ENCODE assay signal across 21 cellular contexts in the genomic region with DNA sequence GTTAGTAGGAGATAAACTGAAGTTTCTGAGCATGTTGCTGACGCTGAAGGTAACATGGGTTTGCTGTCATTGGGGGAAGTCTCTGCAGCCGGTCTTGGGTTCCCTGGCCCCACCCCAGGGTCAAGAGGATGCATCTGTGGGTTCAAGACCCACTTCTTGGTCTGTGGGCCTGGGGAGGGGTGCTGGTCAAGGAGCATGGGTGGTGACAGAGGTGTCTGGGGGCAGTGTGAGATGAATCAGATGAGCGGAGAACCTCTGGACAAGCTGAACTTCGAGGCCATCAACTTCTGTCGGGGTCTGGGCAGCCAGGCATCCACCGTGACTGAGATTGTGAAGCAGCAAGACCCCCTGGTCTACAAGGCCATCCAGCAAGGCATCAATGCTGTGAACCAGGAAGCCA. TPM values are rescaled to one million over a fixed set of nuclear protein-coding genes. Genes with fewer than 3 reads are reported as not detected.
DNase-seq lines count a peak whose midpoint lies in the region; ATAC-seq and TF ChIP-seq lines count a peak whose summit lies in the region.
"Had no signal": no experiment of that assay in that cellular context is flagged by ENCODE, and none has a peak within 500 bp of the region (broad histone marks: within the 10 kb centered on the region; RNA-seq: fewer than 3 reads in every experiment).

No MANE protein-coding gene starts in this region.

- H2BK5ac ChIP-seq in neuronal stem cell (ENCODE audit: low read length) = no peak overlapping the region

- no peak overlapping the region for H3K14ac ChIP-seq in neuronal stem cell (ENCODE audit: low read length)

- DNase-seq in coronary artery (ENCODE audit: low spot score) = peak; percentile 69
- peak; percentile 15 for DNase-seq in islet precursor cell
- no peak for DNase-seq in neuronal stem cell (ENCODE audit: low spot score)
- no peak for DNase-seq in PC-9
- DNase-seq: 8988T; ACHN; BE2C; C1 segment of cervical spinal cord; CD4-positive, alpha-beta memory T cell; CD4-positive, CD25-positive, alpha-beta regulatory T cell; CD8-positive, alpha-beta memory T cell; COR-L47; DMS 273 treated with DMSO at 0.1 percent for 48 hours; DMS79 treated with DMSO at 0.1 percent for 48 hours; GF-D8 had no signal

- H3K23ac ChIP-seq in neuronal stem cell (ENCODE audit: low read depth, low read length, poor library complexity) = no peak overlapping the region

- no peak overlapping the region for H2AK5ac ChIP-seq in neuronal stem cell (ENCODE audit: low read depth, low read length)

- intact Hi-C loops in PC-9 (cut with micrococcal nuclease; ENCODE audit: unreplicated experiment) = no loop called here

- H3K79me2 ChIP-seq in PC-9 (ENCODE audit: low read depth) = no peaks in the 10 kb centered on the region

- H3K9ac ChIP-seq in neuronal stem cell (ENCODE audit: low read depth, low read length, poor library complexity) = peak overlapping the region; percentile 61
- H3K9ac ChIP-seq: BLaER1 had no signal

- H2BK12ac ChIP-seq in neuronal stem cell (ENCODE audit: low read length) = no peak overlapping the region

- no peaks in the 10 kb centered on the region for H4K20me1 ChIP-seq in PC-9 (ENCODE audit: insufficient read depth)
- H4K20me1 ChIP-seq: BLaER1 had no signal

- no peak overlapping the region for H3K4me2 ChIP-seq in neuronal stem cell (ENCODE audit: insufficient read depth, low read length, poor library complexity, severe bottlenecking)
- H3K4me2 ChIP-seq in PC-9 = no peak overlapping the region
- H3K4me2 ChIP-seq: BLaER1 had no signal

- H3K27ac ChIP-seq in coronary artery (no peak overlapping the region), neuronal stem cell (replicated peaks; ENCODE audit: low read length) (no peak overlapping the region), PC-9 (no peak overlapping the region)
- H3K27ac ChIP-seq: BLaER1 had no signal

- H2BK15ac ChIP-seq in neuronal stem cell (ENCODE audit: low read length) = no peak overlapping the region

- no peaks in the 10 kb centered on the region for H3K4me1 ChIP-seq in neuronal stem cell (ENCODE audit: control insufficient read depth in 2 of 2, insufficient read depth in 1 of 2, low read depth in 1 of 2, low read length in 2 of 2)
- no peaks in the 10 kb centered on the region for H3K4me1 ChIP-seq in PC-9 (replicated peaks; ENCODE audit: insufficient read depth)
- H3K4me1 ChIP-seq: BE2C had no signal

- no peak overlapping the region for H4K91ac ChIP-seq in neuronal stem cell (ENCODE audit: low read depth, low read length, poor library complexity)

- no peak overlapping the region for H2AFZ ChIP-seq in neuronal stem cell (ENCODE audit: low read length)
- H2AFZ ChIP-seq in PC-9 = no peak overlapping the region

- H4K8ac ChIP-seq in neuronal stem cell (ENCODE audit: low read depth, low read length) = no peak overlapping the region

- no TSS peak for BruUV-seq in PC-9 (replicated peaks; lab: Mats Ljungman, UMichigan)

- POLR2A ChIA-PET in PC-9 (lab: Charles Lee; ENCODE audit: unreplicated experiment) = no interaction called here

- TF ChIP-seq CTCF in coronary artery (IDR thresholded peaks at IDR 0.05) (no peak), PC-9 (conservative IDR thresholded peaks at IDR 0.05) (no peak)

- CTCF ChIA-PET in PC-9 (lab: Charles Lee) = no interaction called here

- no peak overlapping the region for H3K18ac ChIP-seq in neuronal stem cell (ENCODE audit: low read length)

- no CpG with 5 or more reads among the region's 6 CpGs for WGBS in neuronal stem cell (ENCODE audit: extremely low coverage in 2 of 2, insufficient read length in 2 of 2, insufficient replicate concordance in 1 of 2), 2 donors

- H3K79me1 ChIP-seq in neuronal stem cell (ENCODE audit: low read depth, low read length) = no peaks in the 10 kb centered on the region

- ATAC-seq in GM21381 (IDR thresholded peaks at IDR 0.05; ENCODE audit: unreplicated experiment) = no peak
- no peak for ATAC-seq in HG02870 (IDR thresholded peaks at IDR 0.05; ENCODE audit: unreplicated experiment)

- H3K4me3 ChIP-seq in coronary artery (no peak overlapping the region), neuronal stem cell (ENCODE audit: low read length in 2 of 2) (peak overlapping the region in 1 of 2 donors; percentile 33), PC-9 (no peak overlapping the region)
- H3K4me3 ChIP-seq: BLaER1 had no signal

- H3F3A ChIP-seq in PC-9 (ENCODE audit: insufficient read depth, low read depth) = no peaks in the 10 kb centered on the region

- H3K4ac ChIP-seq in neuronal stem cell (ENCODE audit: low read length) = no peak overlapping the region

- H3K9me2 ChIP-seq in PC-9 (ENCODE audit: insufficient read depth) = no peaks in the 10 kb centered on the region

- peaks cover 40 to 53% of the 10 kb centered on the region in 2 donors for H3K9me3 ChIP-seq in neuronal stem cell (replicated peaks in 1 of 2; ENCODE audit: control insufficient read depth in 2 of 2, insufficient read depth in 1 of 2, low read depth in 1 of 2, low read length in 2 of 2)
- no peaks in the 10 kb centered on the region; the same call in 1 of the 2 replicates for H3K9me3 ChIP-seq in PC-9 (ENCODE audit: insufficient read depth, low read depth)

- H3K27me3 ChIP-seq in neuronal stem cell (ENCODE audit: control insufficient read depth in 3 of 3, insufficient read depth in 3 of 3, low read depth in 1 of 3, low read length in 3 of 3) (no peaks in the 10 kb centered on the region), PC-9 (ENCODE audit: insufficient read depth, low read depth) (0 out of 2 replicates have a peak, but pooled peaks cover 2% of the 10 kb centered on the region)
- H3K27me3 ChIP-seq: BE2C, BLaER1 had no signal

- peaks cover 2 to 15% of the 10 kb centered on the region in 2 donors for H3K36me3 ChIP-seq in neuronal stem cell (replicated peaks in 1 of 2; ENCODE audit: control insufficient read depth in 2 of 2, insufficient read depth in 2 of 2, low read length in 2 of 2)
- H3K36me3 ChIP-seq in PC-9 (ENCODE audit: low read depth) = no peaks in the 10 kb centered on the region
- H3K36me3 ChIP-seq: BE2C had no signal

- no peak overlapping the region for H2BK120ac ChIP-seq in neuronal stem cell (ENCODE audit: low read depth, low read length)

RNA-seq across cellular contexts. Expression of gene ACSBG2, which starts 51.9 kb away (rescaled TPM):
- polyA plus RNA-seq in neuronal stem cell (2013, experiment 1 of 2) = not detected
- polyA plus RNA-seq in neuronal stem cell (2013, experiment 2 of 2) = not detected
- not detected in 2 replicates for total RNA-seq in PC-9 (2021)
- total RNA-seq: A673; CD4-positive, alpha-beta memory T cell; CD4-positive, CD25-positive, alpha-beta regulatory T cell; CD8-positive, alpha-beta memory T cell had no signal
- polyA plus RNA-seq: AG04450; CD14-positive monocyte; CD4-positive, alpha-beta memory T cell; CD4-positive, CD25-positive, alpha-beta regulatory T cell; CD8-positive, alpha-beta memory T cell had no signal

Comparison
In these comparisons a context has a peak if more than half of its experiments do, and no peak if none do; other contexts are left out.
1. DNase-seq: peak in coronary artery (single experiment) and islet precursor cell (single experiment); none in neuronal stem cell (single experiment) and PC-9 (0 of 2).